1 cellular context compared by ENCODE assay signal in genomic region chr1:10760566-10761502, GRCh38.
TF ChIP-seq lines count a peak whose summit lies in the region.

No MANE protein-coding gene starts in this region.

TF ChIP-seq in HepG2, 621 proteins besides CTCF, POLR2A, EP300 and RAD21:
- TF ChIP-seq HNRNPLL (IDR thresholded peaks at IDR 0.05; ENCODE audit: low read depth, low read length, poor library complexity, severe bottlenecking) (no peak), NCOR1 (IDR thresholded peaks at IDR 0.05; ENCODE audit: borderline replicate concordance, low read length) (no peak)
- TF ChIP-seq, protein P1, sequence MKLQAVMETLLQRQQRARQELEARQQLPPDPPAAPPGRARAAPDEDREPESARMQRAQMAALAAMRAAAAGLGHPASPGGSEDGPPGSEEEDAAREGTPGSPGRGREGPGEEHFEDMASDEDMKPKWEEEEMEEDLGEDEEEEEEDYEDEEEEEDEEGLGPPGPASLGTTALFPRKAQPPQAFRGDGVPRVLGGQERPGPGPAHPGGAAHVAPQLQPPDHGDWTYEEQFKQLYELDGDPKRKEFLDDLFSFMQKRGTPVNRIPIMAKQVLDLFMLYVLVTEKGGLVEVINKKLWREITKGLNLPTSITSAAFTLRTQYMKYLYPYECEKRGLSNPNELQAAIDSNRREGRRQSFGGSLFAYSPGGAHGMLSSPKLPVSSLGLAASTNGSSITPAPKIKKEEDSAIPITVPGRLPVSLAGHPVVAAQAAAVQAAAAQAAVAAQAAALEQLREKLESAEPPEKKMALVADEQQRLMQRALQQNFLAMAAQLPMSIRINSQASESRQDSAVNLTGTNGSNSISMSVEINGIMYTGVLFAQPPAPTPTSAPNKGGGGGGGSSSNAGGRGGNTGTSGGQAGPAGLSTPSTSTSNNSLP (IDR thresholded peaks at IDR 0.05; ENCODE audit: low read depth, low read length): no peak
